In genomic region chr15:85086855-85087254, GRCh38 we compare ENCODE assay signal across 36 cellular contexts.
DNase-seq lines count a peak whose midpoint lies in the region; ATAC-seq, FAIRE-seq and TF ChIP-seq lines count a peak whose summit lies in the region.
"Had no signal": no experiment of that assay in that cellular context is flagged by ENCODE, and none has a peak within 500 bp of the region (broad histone marks: within the 10 kb centered on the region; RNA-seq: fewer than 3 reads in every experiment).

No MANE protein-coding gene starts in this region.

- ATAC-seq in HepG2 (no peak), right lobe of liver (no peak), K562 (no peak), HG02623 (IDR thresholded peaks at IDR 0.05; ENCODE audit: unreplicated experiment) (no peak)
- ATAC-seq: A549; CD8-positive, alpha-beta T cell had no signal

- no peak overlapping the region for H3K4me3 ChIP-seq in HepG2 (replicated peaks in 1 of 3; ENCODE audit: insufficient read depth in 1 of 3, low read depth in 2 of 3, low read length in 3 of 3)
- H3K4me3 ChIP-seq in right lobe of liver: no peak overlapping the region
- no peak overlapping the region for H3K4me3 ChIP-seq in K562
- H3K4me3 ChIP-seq: A549; BLaER1; BLaER1 treated with 17β-estradiol and CSF1 and Interleukin-3, amounts not matched to agents 10 nM and 100 nM had no signal

- no TSS peak for BruUV-seq in HepG2 (replicated peaks; lab: Mats Ljungman, UMichigan)
- no TSS peak for BruUV-seq in K562 (replicated peaks; lab: Mats Ljungman, UMichigan)

- no peak for DNase-seq in HepG2 (ENCODE audit: low spot score)
- DNase-seq in right lobe of liver: no peak
- no peak for DNase-seq in HEK293T (ENCODE audit: extremely low spot score)
- no peak for DNase-seq in K562 (ENCODE audit: extremely low read depth in 1 of 4, low spot score in 3 of 4)
- DNase-seq in middle frontal gyrus (ENCODE audit: extremely low spot score, low spot score): no peak
- DNase-seq in chondrocyte (ENCODE audit: low spot score): no peak
- DNase-seq: 8988T; ACHN; AML-193; BE2C; C1 segment of cervical spinal cord; Caco-2; Calu3; CD4-positive, alpha-beta memory T cell; CD4-positive, alpha-beta T cell; CD4-positive, CD25-positive, alpha-beta regulatory T cell; CD8-positive, alpha-beta memory T cell; CD8-positive, alpha-beta T cell; COR-L47; DMS 273 treated with DMSO at 0.1 percent for 48 hours; DMS153; DMS53; DMS79; DMS79 treated with DMSO at 0.1 percent for 48 hours; DND-41; EL had no signal

- TF ChIP-seq POLR2A in HepG2 (IDR thresholded peaks at IDR 0.05; ENCODE audit: insufficient read depth in 1 of 2, low read depth in 2 of 2, low read length in 2 of 2) (no peak), right lobe of liver (IDR thresholded peaks at IDR 0.05) (no peak), K562 (conservative IDR thresholded peaks at IDR 0.05) (no peak)

- TF ChIP-seq RAD21 in HepG2 (CRISPR knock-in tag; IDR thresholded peaks at IDR 0.05) (no peak), K562 (CRISPR knock-in tag; conservative IDR thresholded peaks at IDR 0.05 in 1 of 2, IDR thresholded peaks at IDR 0.05 in 1 of 2) (no peak)

- no peak overlapping the region for H2AFZ ChIP-seq in HepG2 (ENCODE audit: low read length)
- H2AFZ ChIP-seq in K562 (ENCODE audit: low read depth, low read length): no peak overlapping the region

- no peak for TF ChIP-seq CTCF in HepG2 (CRISPR knock-in tag; IDR thresholded peaks at IDR 0.05)
- no peak for TF ChIP-seq CTCF in right lobe of liver (IDR thresholded peaks at IDR 0.05)
- no peak for TF ChIP-seq CTCF in K562 (IDR thresholded peaks at IDR 0.05 in 2 of 3, conservative IDR thresholded peaks at IDR 0.05 in 1 of 3; ENCODE audit: insufficient read depth in 2 of 3, low read depth in 1 of 3, low read length in 3 of 3)
- no peak for TF ChIP-seq CTCF in chondrocyte (IDR thresholded peaks at IDR 0.05)

- no peak overlapping the region for H3K27ac ChIP-seq in HepG2 (ENCODE audit: extremely low read length, insufficient read depth, low read length)
- no peak overlapping the region for H3K27ac ChIP-seq in right lobe of liver
- H3K27ac ChIP-seq in K562 (ENCODE audit: extremely low read depth, low read depth, low read length): no peak overlapping the region
- H3K27ac ChIP-seq in temporal lobe (ENCODE audit: low read depth, low read length): peak overlapping the region; percentile 21
- H3K27ac ChIP-seq: 22Rv1; A549; BLaER1; BLaER1 treated with 17β-estradiol and CSF1 and Interleukin-3, amounts not matched to agents 10 nM and 100 nM; C4-2B had no signal

- CTCF ChIA-PET in HepG2 (lab: Yijun Ruan, JAX; ENCODE audit: low intra/inter-chr PET ratio, low total read pairs): no interaction called here
- CTCF ChIA-PET in HEK293T (lab: Yijun Ruan, JAX): interaction anchor here (0.9 kb wide), 1 partner anchor 10 kb away, joined by 3 read pairs; no protein-coding TSS in a partner anchor
- CTCF ChIA-PET in K562 (lab: Yijun Ruan, JAX; ENCODE audit: low intra/inter-chr PET ratio): no interaction called here

- H3K9ac ChIP-seq in HepG2 (ENCODE audit: insufficient read depth, low read depth, low read length) (no peak overlapping the region), K562 (ENCODE audit: insufficient read depth in 1 of 2, low read depth in 2 of 2, low read length in 2 of 2) (no peak overlapping the region)
- H3K9ac ChIP-seq: BLaER1; BLaER1 treated with 17β-estradiol and CSF1 and Interleukin-3, amounts not matched to agents 10 nM and 100 nM had no signal

- no peaks in the 10 kb centered on the region for H3K9me1 ChIP-seq in K562 (ENCODE audit: control insufficient read depth, insufficient read depth, low read length)

- no peaks in the 10 kb centered on the region for H3K27me3 Mint-ChIP-seq in chondrocyte (ENCODE audit: low read depth)
- H3K27me3 Mint-ChIP-seq: B cell; CD4-positive, alpha-beta memory T cell; CD4-positive, alpha-beta T cell; CD4-positive, CD25-positive, alpha-beta regulatory T cell; CD8-positive, alpha-beta memory T cell had no signal

- H3K79me2 ChIP-seq in HepG2 (ENCODE audit: insufficient read depth, low read length): no peaks in the 10 kb centered on the region
- no peaks in the 10 kb centered on the region for H3K79me2 ChIP-seq in K562 (ENCODE audit: control insufficient read depth, insufficient read depth, low read length)

- peaks cover 20% of the 10 kb centered on the region for H3K36me3 Mint-ChIP-seq in chondrocyte (ENCODE audit: low read depth)

- in situ Hi-C loops in HepG2 (cut with HindIII; ENCODE audit: extremely low pct_ligation_motif_present, low pct_unique_long_range_greater_than_20kb) (no loop called here), K562 (cut with MboI) (no loop called here)

- no peak overlapping the region for H3K4me3 Mint-ChIP-seq in chondrocyte (ENCODE audit: unreplicated experiment)
- H3K4me3 Mint-ChIP-seq: B cell; CD14-positive monocyte; CD4-positive, alpha-beta memory T cell; CD4-positive, alpha-beta T cell; CD4-positive, CD25-positive, alpha-beta regulatory T cell; CD8-positive, alpha-beta memory T cell; CD8-positive, alpha-beta T cell had no signal

- H3K4me1 ChIP-seq in HepG2 (ENCODE audit: insufficient read depth, low read length) (no peaks in the 10 kb centered on the region), right lobe of liver (no peaks in the 10 kb centered on the region), K562 (replicated peaks in 1 of 2; ENCODE audit: control insufficient read depth in 2 of 2, insufficient read depth in 2 of 2, low read length in 2 of 2) (no peaks in the 10 kb centered on the region)
- H3K4me1 ChIP-seq: A549; BE2C; BLaER1; BLaER1 treated with 17β-estradiol and CSF1 and Interleukin-3, amounts not matched to agents 10 nM and 100 nM; Caco-2 had no signal

- H3K36me3 ChIP-seq in HepG2 (replicated peaks in 1 of 2; ENCODE audit: control insufficient read depth in 1 of 2, insufficient read depth in 2 of 2, low read length in 2 of 2) (peaks cover 9 to 64% of the 10 kb centered on the region in 2 experiments), right lobe of liver (peaks cover 0 to 35% (median 8%) of the 10 kb centered on the region in 4 donors), K562 (ENCODE audit: control insufficient read depth, insufficient read depth, low read length) (peaks cover 66% of the 10 kb centered on the region; the same call in 2 of the 3 replicates)

- H3K9me3 Mint-ChIP-seq in chondrocyte (ENCODE audit: low read depth): peaks cover 4% of the 10 kb centered on the region
- H3K9me3 Mint-ChIP-seq: CD4-positive, alpha-beta memory T cell; CD4-positive, alpha-beta T cell; CD4-positive, CD25-positive, alpha-beta regulatory T cell; CD8-positive, alpha-beta memory T cell had no signal

- H3K4me2 ChIP-seq in HepG2 (ENCODE audit: low read depth, low read length): no peak overlapping the region
- H3K4me2 ChIP-seq in K562 (ENCODE audit: insufficient read depth, low read length): no peak overlapping the region
- H3K4me2 ChIP-seq: A549; BLaER1; BLaER1 treated with 17β-estradiol and CSF1 and Interleukin-3, amounts not matched to agents 10 nM and 100 nM had no signal

- POLR2A ChIA-PET in HepG2 (lab: Yijun Ruan, JAX) (no interaction called here), HEK293T (lab: Yijun Ruan, JAX) (no interaction called here), K562 (lab: Yijun Ruan, JAX) (interaction anchor here (1.1 to 2.0 kb wide), 3 partner anchors 10 to 16 kb away, joined by 3 to 7 read pairs (median 6); no protein-coding TSS in a partner anchor)

- peaks cover 4% of the 10 kb centered on the region for H3K4me1 Mint-ChIP-seq in chondrocyte (ENCODE audit: low read depth)
- H3K4me1 Mint-ChIP-seq: B cell; CD14-positive monocyte; CD4-positive, alpha-beta memory T cell; CD4-positive, CD25-positive, alpha-beta regulatory T cell; CD8-positive, alpha-beta memory T cell had no signal

- no peak for FAIRE-seq in HepG2 (lab: Jason Lieb, UNC)
- no peak for FAIRE-seq in K562 (lab: Jason Lieb, UNC)
- FAIRE-seq: D721Med had no signal

- no peaks in the 10 kb centered on the region for H3K9me3 ChIP-seq in HepG2 (ENCODE audit: low read length)
- no peaks in the 10 kb centered on the region for H3K9me3 ChIP-seq in right lobe of liver
- no peaks in the 10 kb centered on the region for H3K9me3 ChIP-seq in K562 (replicated peaks; ENCODE audit: control insufficient read depth, insufficient read depth, low read depth, low read length)
- H3K9me3 ChIP-seq: BE2C, Caco-2 had no signal

- no peak overlapping the region for H3K27ac Mint-ChIP-seq in chondrocyte (ENCODE audit: unreplicated experiment)
- H3K27ac Mint-ChIP-seq: B cell; CD14-positive monocyte; CD4-positive, alpha-beta memory T cell; CD4-positive, alpha-beta T cell; CD8-positive, alpha-beta T cell had no signal

- 95% methylated on average over 2 of the region's 2 CpGs for WGBS in HepG2 (ENCODE audit: low lambda C conversion rate)
- no CpG with 5 or more reads among the region's 2 CpGs for WGBS in right lobe of liver (ENCODE audit: insufficient coverage, low coverage, low lambda C conversion rate, missing lambda C conversion rate)
- 100% methylated on average over 2 of the region's 2 CpGs for WGBS in K562 (ENCODE audit: insufficient coverage, low coverage, missing lambda C conversion rate)

- intact Hi-C loops in HepG2 (cut with micrococcal nuclease; ENCODE audit: unreplicated experiment): no loop called here
- intact Hi-C loops in right lobe of liver (cut with DNase I): no loop called here
- intact Hi-C loops in K562 (cut with micrococcal nuclease): no loop called here

- H3K27me3 ChIP-seq in HepG2 (ENCODE audit: control insufficient read depth in 1 of 2, insufficient read depth in 2 of 2, low read length in 2 of 2) (no peaks in the 10 kb centered on the region), right lobe of liver (no peaks in the 10 kb centered on the region), K562 (ENCODE audit: control insufficient read depth in 2 of 2, insufficient read depth in 2 of 2, low read length in 2 of 2) (no peaks in the 10 kb centered on the region)
- H3K27me3 ChIP-seq: BE2C; BLaER1; BLaER1 treated with 17β-estradiol and CSF1 and Interleukin-3, amounts not matched to agents 10 nM and 100 nM had no signal

- TF ChIP-seq EP300 in HepG2 (IDR thresholded peaks at IDR 0.05; ENCODE audit: low read depth in 2 of 2, low read length in 2 of 2) (no peak), HepG2 (CRISPR knock-in tag; IDR thresholded peaks at IDR 0.05; ENCODE audit: borderline replicate concordance) (no peak), K562 (IDR thresholded peaks at IDR 0.05; ENCODE audit: low read length) (no peak)

- H4K20me1 ChIP-seq in HepG2 (ENCODE audit: insufficient read depth, low read length) (no peaks in the 10 kb centered on the region), K562 (replicated peaks; ENCODE audit: control insufficient read depth, insufficient read depth, low read length) (no peaks in the 10 kb centered on the region)
- H4K20me1 ChIP-seq: BLaER1; BLaER1 treated with 17β-estradiol and CSF1 and Interleukin-3, amounts not matched to agents 10 nM and 100 nM had no signal

TF ChIP-seq in HepG2, 621 proteins besides CTCF, POLR2A, EP300 and RAD21 (continues in another document):
- no peak for TF ChIP-seq KMT2B (CRISPR knock-in tag; IDR thresholded peaks at IDR 0.05)

TF ChIP-seq in HEK293T, 16 proteins besides CTCF, POLR2A, EP300 and RAD21 (continues in another document):
- TF ChIP-seq CTBP1 (IDR thresholded peaks at IDR 0.05; ENCODE audit: borderline replicate concordance) (no peak), BHLHE40 (IDR thresholded peaks at IDR 0.05; ENCODE audit: borderline replicate concordance) (no peak)

TF ChIP-seq in K562, 482 proteins besides CTCF, POLR2A, EP300 and RAD21 (continues in another document):
- no peak for TF ChIP-seq CXXC5 (CRISPR knock-in tag; IDR thresholded peaks at IDR 0.05)
